7 cellular contexts compared by ENCODE assay signal in the genomic region with DNA sequence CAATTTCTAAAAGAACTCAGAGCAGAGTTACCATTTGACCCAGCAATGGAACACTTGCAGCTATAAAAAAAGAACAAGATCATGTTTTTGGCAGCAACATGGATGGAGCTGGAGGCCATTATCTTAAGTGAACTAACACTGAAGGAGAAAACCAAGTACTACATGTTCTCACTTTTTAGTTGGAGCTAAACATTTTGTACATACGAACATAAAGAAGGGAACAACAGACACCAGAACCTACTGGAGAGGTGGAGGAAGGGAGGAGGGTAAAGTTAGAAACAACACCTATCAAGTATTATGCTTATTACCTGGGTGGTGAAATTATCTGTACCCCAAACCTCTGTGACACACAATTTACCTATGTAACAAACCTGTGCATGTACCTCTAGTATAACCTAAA.
"Had no signal": no experiment of that assay in that cellular context is flagged by ENCODE, and none has a peak within 500 bp of the region (broad histone marks: within the 10 kb centered on the region; RNA-seq: fewer than 3 reads in every experiment).

No MANE protein-coding gene starts in this region.

- DNase-seq: GDM1, GF-D8 had no signal

- FAIRE-seq: G401.6, GM12891, GM12892, GM18507, GM19239 had no signal
